ENCODE assay signal across 8 cellular contexts in the genomic region with DNA sequence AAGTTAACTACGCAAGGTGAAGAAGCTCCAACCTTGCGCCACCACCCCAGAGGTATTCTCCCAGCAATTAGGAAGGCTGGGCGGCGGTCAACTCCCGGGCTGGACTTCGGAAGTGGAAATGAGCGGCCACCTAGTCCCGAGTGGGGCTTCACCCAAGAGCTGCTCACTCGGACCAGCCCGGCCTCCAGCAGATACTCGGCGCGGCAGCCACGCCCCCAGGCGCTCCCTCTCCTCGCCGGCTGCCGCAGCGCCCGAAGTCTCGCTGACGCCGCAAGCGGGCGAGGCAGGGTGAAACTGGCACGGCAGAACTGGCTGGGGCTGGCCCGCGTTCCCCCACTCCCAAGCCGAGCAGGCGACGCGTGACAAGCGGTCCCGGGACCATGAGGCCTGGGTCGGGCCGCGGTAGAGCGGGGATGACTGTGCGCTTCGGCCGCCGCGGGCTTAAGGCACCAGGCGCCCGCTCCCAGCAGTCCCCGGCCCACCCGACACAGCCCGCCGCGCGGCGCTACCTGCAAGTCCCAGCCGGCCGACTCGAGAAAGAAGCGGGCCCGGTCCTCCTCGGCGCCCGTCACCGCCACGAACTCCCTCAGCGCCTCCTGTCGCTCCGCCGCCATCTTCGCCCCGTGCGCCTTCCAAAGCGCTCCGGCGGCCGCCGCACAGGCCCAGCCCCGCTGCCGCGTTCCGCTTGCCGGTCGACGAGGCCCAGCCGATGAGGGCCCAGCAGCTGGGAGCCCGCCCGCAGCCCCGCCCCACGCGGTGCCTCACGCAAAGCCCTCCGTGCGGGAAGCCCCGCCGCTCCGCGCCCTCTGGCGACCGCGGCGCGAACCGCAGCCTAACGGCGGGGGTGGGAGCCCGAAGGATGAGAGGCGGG. TPM values are rescaled to one million over a fixed set of nuclear protein-coding genes. Genes with fewer than 3 reads are reported as not detected.
A peak's percentile ranks its signal among the peaks of the same experiment; 100 is the strongest.
DNase-seq lines count a peak whose midpoint lies in the region; ATAC-seq and TF ChIP-seq lines count a peak whose summit lies in the region.

TSS of gene NSFL1C (minus strand) at position 639 of the 871 bp plus-strand sequence. CDS start at position 614, 25 bp downstream.

- peaks cover 15 to 16% of the 10 kb centered on the region in 2 experiments; a peak in 1 of 4 replicates for H3K4me1 ChIP-seq in SK-N-SH (ENCODE audit: control insufficient read depth in 1 of 2, insufficient read depth in 2 of 2, low read depth in 1 of 2, low read length in 1 of 2)
- H3K4me1 ChIP-seq in osteoblast (ENCODE audit: insufficient read depth, low read length): peaks cover 30% of the 10 kb centered on the region
- H3K4me1 ChIP-seq in thoracic aorta (ENCODE audit: control insufficient read depth in 1 of 2, low read depth in 2 of 2): peaks cover 24 to 49% of the 10 kb centered on the region in 2 donors

- ATAC-seq in HG02571 (IDR thresholded peaks at IDR 0.05; ENCODE audit: unreplicated experiment) (peak; percentile 92), thoracic aorta (ENCODE audit: insufficient number of reproducible peaks, low FRiP score, low read depth) (peak; percentile 76)

- peaks cover 56% of the 10 kb centered on the region for H3K4me1 Mint-ChIP-seq in activated naive CD4-positive, alpha-beta T cell treated with anti-CD3 and anti-CD28 coated beads, Interleukin-2, amount 50 U/mL, for 24 hours

- peak within 1 kb of the TSS; percentile 89 for H3K27ac Mint-ChIP-seq in activated naive CD4-positive, alpha-beta T cell treated with anti-CD3 and anti-CD28 coated beads, Interleukin-2, amount 50 U/mL, for 24 hours

- H3K4me3 ChIP-seq in SK-N-SH (ENCODE audit: low read depth in 2 of 2, low read length in 1 of 2) (peak within 1 kb of the TSS; percentile 81 to 97), osteoblast (ENCODE audit: insufficient read depth, low read length) (peak within 1 kb of the TSS; percentile 89), thoracic aorta (peak within 1 kb of the TSS; percentile 93)

- H2AFZ ChIP-seq in SK-N-SH (ENCODE audit: low read depth) (peak within 1 kb of the TSS; percentile 67; the same call in 1 of the 2 replicates), osteoblast (ENCODE audit: low read length) (peak within 1 kb of the TSS; percentile 83)

- peak; percentile 32; the same call in 1 of the 2 replicates for TF ChIP-seq RAD21 in SK-N-SH (IDR thresholded peaks at IDR 0.05; ENCODE audit: low read length)

- H3K27me3 Mint-ChIP-seq in activated naive CD4-positive, alpha-beta T cell treated with anti-CD3 and anti-CD28 coated beads, Interleukin-2, amount 50 U/mL, for 24 hours: peaks cover 5% of the 10 kb centered on the region

- H3K27me3 ChIP-seq in SK-N-SH (ENCODE audit: insufficient read depth) (no peaks in the 10 kb centered on the region), osteoblast (ENCODE audit: insufficient read depth, low read length) (no peaks in the 10 kb centered on the region), thoracic aorta (replicated peaks; ENCODE audit: insufficient read depth) (no peaks in the 10 kb centered on the region)

- peaks cover 9 to 23% of the 10 kb centered on the region in 2 experiments for H3K36me3 ChIP-seq in SK-N-SH (replicated peaks in 1 of 2; ENCODE audit: control insufficient read depth in 1 of 2, insufficient read depth in 2 of 2, low read length in 1 of 2)
- H3K36me3 ChIP-seq in osteoblast (ENCODE audit: insufficient read depth, low read length): peaks cover 14% of the 10 kb centered on the region
- H3K36me3 ChIP-seq in thoracic aorta: peaks cover 7% of the 10 kb centered on the region

- H3K9me3 ChIP-seq in SK-N-SH (no peaks in the 10 kb centered on the region), osteoblast (ENCODE audit: low read depth, low read length) (no peaks in the 10 kb centered on the region), thoracic aorta (no peaks in the 10 kb centered on the region)

- peaks cover 5% of the 10 kb centered on the region for H3F3A ChIP-seq in SK-N-SH (replicated peaks; ENCODE audit: insufficient read depth)

- TF ChIP-seq EP300 in SK-N-SH (IDR thresholded peaks at IDR 0.05; ENCODE audit: borderline replicate concordance in 1 of 2, low read depth in 1 of 2, low read length in 1 of 2): peak; percentile 22 to 23; a peak in 1 of 4 replicates

- H3K9me3 Mint-ChIP-seq in activated naive CD4-positive, alpha-beta T cell treated with anti-CD3 and anti-CD28 coated beads, Interleukin-2, amount 50 U/mL, for 24 hours: no peaks in the 10 kb centered on the region

- peak within 1 kb of the TSS; percentile 76 to 79 for H3K27ac ChIP-seq in SK-N-SH (ENCODE audit: low read depth in 2 of 2, low read length in 1 of 2)
- H3K27ac ChIP-seq in osteoblast (ENCODE audit: low read depth, low read length): peak within 1 kb of the TSS; percentile 80
- peak within 1 kb of the TSS; percentile 71 to 75 for H3K27ac ChIP-seq in thoracic aorta

- H3K4me3 Mint-ChIP-seq in activated naive CD4-positive, alpha-beta T cell treated with anti-CD3 and anti-CD28 coated beads, Interleukin-2, amount 50 U/mL, for 24 hours: peak within 1 kb of the TSS; percentile 91

- H3K4me2 ChIP-seq in SK-N-SH (peak within 1 kb of the TSS; percentile 90), osteoblast (ENCODE audit: insufficient read depth, low read length) (peak within 1 kb of the TSS; percentile 83)

- H3K79me2 ChIP-seq in SK-N-SH (ENCODE audit: insufficient read depth) (peaks cover 49% of the 10 kb centered on the region), osteoblast (ENCODE audit: insufficient read depth, low read length) (peaks cover 47% of the 10 kb centered on the region)

- POLR2A ChIA-PET in SK-N-SH (lab: Yijun Ruan, JAX): interaction anchor here (0.7 kb wide), 1 partner anchor 74 kb away, joined by 3 read pairs; the partner anchor contains the start of gene FKBP1A

- peak within 1 kb of the TSS; percentile 91 for H3K9ac ChIP-seq in SK-N-SH

- TF ChIP-seq CTCF in GM10266 (IDR thresholded peaks at IDR 0.05; ENCODE audit: control insufficient read depth, insufficient read depth, low read depth, missing control alignments) (peak; percentile 97), SK-N-SH (IDR thresholded peaks at IDR 0.05) (peak; percentile 72), osteoblast (IDR thresholded peaks at IDR 0.05; ENCODE audit: extremely low read depth, low read depth, low read length) (peak; percentile 62), thoracic aorta (IDR thresholded peaks at IDR 0.05) (peak; percentile 94)

- H3K9me2 ChIP-seq in SK-N-SH: no peaks in the 10 kb centered on the region

- DNase-seq in GM10266 (ENCODE audit: extremely low spot score): peak; percentile 95
- peak; percentile 85 for DNase-seq in NCI-H1048 (lab: John Stamatoyannopoulos, UW)
- peak; percentile 98 for DNase-seq in SK-N-SH
- DNase-seq in glomerular visceral epithelial cell (ENCODE audit: extremely low spot score): peak; percentile 97
- DNase-seq in osteoblast (ENCODE audit: insufficient read length, low spot score, missing footprints): peak; percentile 99
- peak; percentile 62 for DNase-seq in thoracic aorta (ENCODE audit: low spot score)

- 4% methylated on average over 6 of the region's 104 CpGs for WGBS in SK-N-SH (ENCODE audit: low lambda C conversion rate)

- CTCF ChIA-PET in SK-N-SH (lab: Yijun Ruan, JAX): interaction anchor here (0.6 to 4.8 kb wide), 37 partner anchors 10 to 765 kb away, joined by 3 to 31 read pairs (median 5); partner anchors contain the start of genes C20orf202 and SIRPB2

- H4K20me1 ChIP-seq in SK-N-SH (ENCODE audit: insufficient read depth) (peaks cover 37% of the 10 kb centered on the region), osteoblast (ENCODE audit: insufficient read depth, low read length) (peaks cover 32% of the 10 kb centered on the region)

- no peaks in the 10 kb centered on the region for H3K36me3 Mint-ChIP-seq in activated naive CD4-positive, alpha-beta T cell treated with anti-CD3 and anti-CD28 coated beads, Interleukin-2, amount 50 U/mL, for 24 hours

TF ChIP-seq in SK-N-SH, 30 proteins besides CTCF, POLR2A, EP300 and RAD21 (continues in another document):
- TF ChIP-seq FOXM1 (IDR thresholded peaks at IDR 0.05; ENCODE audit: low read depth): no peak
- TF ChIP-seq, protein P1, sequence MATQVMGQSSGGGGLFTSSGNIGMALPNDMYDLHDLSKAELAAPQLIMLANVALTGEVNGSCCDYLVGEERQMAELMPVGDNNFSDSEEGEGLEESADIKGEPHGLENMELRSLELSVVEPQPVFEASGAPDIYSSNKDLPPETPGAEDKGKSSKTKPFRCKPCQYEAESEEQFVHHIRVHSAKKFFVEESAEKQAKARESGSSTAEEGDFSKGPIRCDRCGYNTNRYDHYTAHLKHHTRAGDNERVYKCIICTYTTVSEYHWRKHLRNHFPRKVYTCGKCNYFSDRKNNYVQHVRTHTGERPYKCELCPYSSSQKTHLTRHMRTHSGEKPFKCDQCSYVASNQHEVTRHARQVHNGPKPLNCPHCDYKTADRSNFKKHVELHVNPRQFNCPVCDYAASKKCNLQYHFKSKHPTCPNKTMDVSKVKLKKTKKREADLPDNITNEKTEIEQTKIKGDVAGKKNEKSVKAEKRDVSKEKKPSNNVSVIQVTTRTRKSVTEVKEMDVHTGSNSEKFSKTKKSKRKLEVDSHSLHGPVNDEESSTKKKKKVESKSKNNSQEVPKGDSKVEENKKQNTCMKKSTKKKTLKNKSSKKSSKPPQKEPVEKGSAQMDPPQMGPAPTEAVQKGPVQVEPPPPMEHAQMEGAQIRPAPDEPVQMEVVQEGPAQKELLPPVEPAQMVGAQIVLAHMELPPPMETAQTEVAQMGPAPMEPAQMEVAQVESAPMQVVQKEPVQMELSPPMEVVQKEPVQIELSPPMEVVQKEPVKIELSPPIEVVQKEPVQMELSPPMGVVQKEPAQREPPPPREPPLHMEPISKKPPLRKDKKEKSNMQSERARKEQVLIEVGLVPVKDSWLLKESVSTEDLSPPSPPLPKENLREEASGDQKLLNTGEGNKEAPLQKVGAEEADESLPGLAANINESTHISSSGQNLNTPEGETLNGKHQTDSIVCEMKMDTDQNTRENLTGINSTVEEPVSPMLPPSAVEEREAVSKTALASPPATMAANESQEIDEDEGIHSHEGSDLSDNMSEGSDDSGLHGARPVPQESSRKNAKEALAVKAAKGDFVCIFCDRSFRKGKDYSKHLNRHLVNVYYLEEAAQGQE (IDR thresholded peaks at IDR 0.05; ENCODE audit: low read depth, low read length): peak; percentile 79
- TF ChIP-seq, protein P2, sequence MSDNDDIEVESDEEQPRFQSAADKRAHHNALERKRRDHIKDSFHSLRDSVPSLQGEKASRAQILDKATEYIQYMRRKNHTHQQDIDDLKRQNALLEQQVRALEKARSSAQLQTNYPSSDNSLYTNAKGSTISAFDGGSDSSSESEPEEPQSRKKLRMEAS (IDR thresholded peaks at IDR 0.05; ENCODE audit: low read depth): peak; percentile 35; the same call in 1 of the 2 replicates
- TF ChIP-seq GATA2 (CRISPR knock-in tag; IDR thresholded peaks at IDR 0.05): no peak
- no peak for TF ChIP-seq EZH2phosphoT487 (IDR thresholded peaks at IDR 0.05; ENCODE audit: borderline replicate concordance, low read depth)
- no peak for TF ChIP-seq FOXJ3 (CRISPR knock-in tag; IDR thresholded peaks at IDR 0.05)

RNA-seq across cellular contexts. Expression of gene NSFL1C, which starts in this region (rescaled TPM):
- polyA plus RNA-seq in SK-N-SH (2012; rRNA removed): 30.6 and 45.9 TPM in 2 replicates
- polyA plus RNA-seq in SK-N-SH (2012; cell fraction: cytosol; rRNA removed): 47.4 and 48.2 TPM in 2 replicates
- 54.6 and 60.7 TPM in 2 replicates for polyA plus RNA-seq in SK-N-SH (2012; cell fraction: nucleus; rRNA removed)
- 23.0 and 30.0 TPM in 2 replicates for total RNA-seq in osteoblast
- total RNA-seq in thoracic aorta: 10 to 100 TPM; 26.9 to 49.7 TPM

Comparison
In these comparisons a context has a peak if more than half of its experiments do, and no peak if none do; other contexts are left out.
1. Peak in every context shown above with its lines: DNase-seq, ATAC-seq, H3K4me3 ChIP-seq and H3K27ac ChIP-seq.